ENCODE assay signal across 34 cellular contexts in genomic region chr17:35479271-35479670, GRCh38. TPM values are rescaled to one million over a fixed set of nuclear protein-coding genes. Genes with fewer than 3 reads are reported as not detected.
"Had no signal": no experiment of that assay in that cellular context is flagged by ENCODE, and none has a peak within 500 bp of the region (broad histone marks: within the 10 kb centered on the region; RNA-seq: fewer than 3 reads in every experiment).

No MANE protein-coding gene starts in this region.

- H3K27ac Mint-ChIP-seq: activated CD4-positive, alpha-beta T cell treated with anti-CD3 and anti-CD28 coated beads, Interleukin-2, amount 10 ng/mL, durations not matched to agents 7 days and 5 days; activated naive CD4-positive, alpha-beta T cell treated with anti-CD3 and anti-CD28 coated beads for 36 hours; activated naive CD4-positive, alpha-beta T cell treated with anti-CD3 and anti-CD28 coated beads, Interleukin-2, amount 50 U/mL, for 24 hours; activated naive CD8-positive, alpha-beta T cell treated with anti-CD3 and anti-CD28 coated beads for 36 hours; activated naive CD8-positive, alpha-beta T cell treated with anti-CD3 and anti-CD28 coated beads, Interleukin-2, amount 50 U/mL, for 24 hours; activated T-cell treated with anti-CD3 and anti-CD28 coated beads, Interleukin-2, amount 50 U/mL, for 24 hours; activated T-helper 1 cell treated with anti-CD3 and anti-CD28 coated beads, Interleukin-12 subunit alpha, Interleukin-12 subunit beta, Interleukin-2, Interleukin-4 antibody, amounts not matched to agents 30 ng/mL and 10 ng/mL and 1 ng/mL, durations not matched to agents 14 hours and 24 hours and 36 hours; activated T-helper 2 cell treated with anti-CD3 and anti-CD28 coated beads, Interferon-gamma antibody, Interleukin-2, Interleukin-4, amounts not matched to agents 10 μg/mL and 5 μg/mL and 100 μg/mL, durations not matched to agents 14 hours and 24 hours and 36 hours had no signal

- H3K9me3 ChIP-seq: adrenal gland, body of pancreas, esophagus squamous epithelium, gastroesophageal sphincter had no signal

- DNase-seq: activated CD4-positive, alpha-beta memory T cell treated with anti-CD3 and anti-CD28 coated beads, Interleukin-2, amount 10 ng/mL, durations not matched to agents 7 days and 5 days; activated CD4-positive, alpha-beta T cell treated with anti-CD3 and anti-CD28 coated beads for 1 hour; activated CD4-positive, alpha-beta T cell treated with anti-CD3 and anti-CD28 coated beads for 4 hours; activated CD4-positive, alpha-beta T cell treated with anti-CD3 and anti-CD28 coated beads, Interleukin-2, amount 10 ng/mL, durations not matched to agents 7 days and 5 days; activated CD4-positive, alpha-beta T cell treated with anti-CD3 and anti-CD28 coated beads, Interleukin-2, amount 50 U/mL, for 4 hours; activated CD4-positive, CD25-positive, alpha-beta regulatory T cell; activated CD8-positive, alpha-beta memory T cell treated with anti-CD3 and anti-CD28 coated beads, Interleukin-2, amount 50 U/mL, for 48 hours; activated effector memory CD4-positive, alpha-beta T cell treated with anti-CD3 and anti-CD28 coated beads, Interleukin-2, amount 50 U/mL, for 16 hours; activated naive CD4-positive, alpha-beta T cell treated with anti-CD3 and anti-CD28 coated beads for 36 hours; activated naive CD8-positive, alpha-beta T cell treated with anti-CD3 and anti-CD28 coated beads for 36 hours; activated naive CD8-positive, alpha-beta T cell treated with anti-CD3 and anti-CD28 coated beads, Interleukin-2, amount 50 U/mL, for 24 hours; activated T-cell treated with anti-CD3 and anti-CD28 coated beads for 4 hours; activated T-cell treated with anti-CD3 and anti-CD28 coated beads, Interleukin-2, amount 50 U/mL, for 24 hours; adrenal gland; amygdala; aorta; body of pancreas; caudate nucleus; cortex of kidney; dermis blood vessel endothelial cell; effector CD4-positive, alpha-beta T cell; esophagus squamous epithelium; foreskin melanocyte; heart right ventricle; T-helper 1 cell; T-helper 2 cell had no signal

- H3K9me3 Mint-ChIP-seq: activated CD4-positive, alpha-beta memory T cell treated with anti-CD3 and anti-CD28 coated beads, Interleukin-2, amount 10 ng/mL, durations not matched to agents 7 days and 5 days had no signal

- H3K4me3 Mint-ChIP-seq: activated CD4-positive, alpha-beta memory T cell treated with anti-CD3 and anti-CD28 coated beads, Interleukin-2, amount 10 ng/mL, durations not matched to agents 7 days and 5 days; activated CD4-positive, alpha-beta T cell treated with anti-CD3 and anti-CD28 coated beads, Interleukin-2, amount 10 ng/mL, durations not matched to agents 7 days and 5 days; activated naive CD4-positive, alpha-beta T cell treated with anti-CD3 and anti-CD28 coated beads for 36 hours; activated naive CD4-positive, alpha-beta T cell treated with anti-CD3 and anti-CD28 coated beads, Interleukin-2, amount 50 U/mL, for 24 hours; activated naive CD8-positive, alpha-beta T cell treated with anti-CD3 and anti-CD28 coated beads for 36 hours; activated naive CD8-positive, alpha-beta T cell treated with anti-CD3 and anti-CD28 coated beads, Interleukin-2, amount 50 U/mL, for 24 hours; activated T-cell treated with anti-CD3 and anti-CD28 coated beads, Interleukin-2, amount 50 U/mL, for 24 hours; activated T-helper 1 cell treated with anti-CD3 and anti-CD28 coated beads, Interleukin-12 subunit alpha, Interleukin-12 subunit beta, Interleukin-2, Interleukin-4 antibody, amounts not matched to agents 30 ng/mL and 10 ng/mL and 1 ng/mL, durations not matched to agents 14 hours and 24 hours and 36 hours had no signal

- H3K27me3 Mint-ChIP-seq: activated CD4-positive, alpha-beta memory T cell treated with anti-CD3 and anti-CD28 coated beads, Interleukin-2, amount 10 ng/mL, durations not matched to agents 7 days and 5 days; activated CD4-positive, alpha-beta T cell treated with anti-CD3 and anti-CD28 coated beads, Interleukin-2, amount 10 ng/mL, durations not matched to agents 7 days and 5 days; activated naive CD4-positive, alpha-beta T cell treated with anti-CD3 and anti-CD28 coated beads, Interleukin-2, amount 50 U/mL, for 24 hours; activated naive CD8-positive, alpha-beta T cell treated with anti-CD3 and anti-CD28 coated beads for 36 hours; activated naive CD8-positive, alpha-beta T cell treated with anti-CD3 and anti-CD28 coated beads, Interleukin-2, amount 50 U/mL, for 24 hours; activated T-cell treated with anti-CD3 and anti-CD28 coated beads, Interleukin-2, amount 50 U/mL, for 24 hours had no signal

- ATAC-seq: activated naive CD8-positive, alpha-beta T cell treated with anti-CD3 and anti-CD28 coated beads, Interleukin-2, amount 50 U/mL, for 24 hours; body of pancreas; gastroesophageal sphincter; heart right ventricle had no signal

RNA-seq across cellular contexts. Expression of gene SLFN12L, which starts 58.2 kb away (rescaled TPM):
- total RNA-seq: chondrocyte, endothelial cell of umbilical vein, fibroblast of villous mesenchyme, glomerular endothelial cell had no signal
